In the genomic region with DNA sequence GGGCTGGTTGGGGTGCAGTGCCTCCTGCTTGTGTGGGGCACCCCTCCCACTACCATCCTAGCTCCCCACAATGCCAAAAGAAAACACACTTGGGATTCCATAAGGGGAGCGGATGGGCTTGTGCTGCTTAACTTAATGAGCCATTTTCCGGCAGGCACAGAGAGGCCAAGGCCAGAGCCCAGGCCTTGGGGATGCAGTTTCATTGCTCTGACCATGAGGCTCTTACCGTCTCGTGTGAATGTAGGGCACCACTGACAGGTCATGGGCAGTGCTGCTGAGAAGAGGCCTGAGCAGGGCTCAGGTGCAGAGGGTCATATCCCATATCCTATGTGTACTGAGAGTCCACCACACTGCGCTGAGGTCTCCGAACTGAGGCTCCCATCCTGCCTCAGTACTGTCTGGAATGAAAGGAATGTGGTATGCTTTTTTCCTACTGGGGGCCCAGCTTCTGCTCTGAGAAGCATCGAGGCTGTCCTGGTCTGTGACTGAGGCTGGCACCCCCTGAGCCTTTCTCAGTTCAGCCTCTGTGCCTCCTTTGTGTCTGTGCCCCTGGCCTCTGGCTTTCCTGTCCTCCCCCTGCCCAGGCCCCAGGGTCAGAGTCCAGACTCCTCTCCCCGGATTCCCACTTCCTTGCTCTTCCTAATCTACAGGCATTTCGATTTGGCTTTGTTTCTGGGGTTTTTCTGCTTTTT, we compare ENCODE assay signal across 1 cellular context.
TF ChIP-seq lines count a peak whose summit lies in the region.

No MANE protein-coding gene starts in this region.

TF ChIP-seq in HepG2, 621 proteins besides CTCF, POLR2A, EP300 and RAD21 (continued from another document and continues in another):
- TF ChIP-seq MTA1 (CRISPR knock-in tag; IDR thresholded peaks at IDR 0.05; ENCODE audit: borderline replicate concordance) = peak; percentile 81; the same call in 1 of the 2 replicates
- TF ChIP-seq NR3C1 (CRISPR knock-in tag; IDR thresholded peaks at IDR 0.05) = no peak
- TF ChIP-seq, protein P1, sequence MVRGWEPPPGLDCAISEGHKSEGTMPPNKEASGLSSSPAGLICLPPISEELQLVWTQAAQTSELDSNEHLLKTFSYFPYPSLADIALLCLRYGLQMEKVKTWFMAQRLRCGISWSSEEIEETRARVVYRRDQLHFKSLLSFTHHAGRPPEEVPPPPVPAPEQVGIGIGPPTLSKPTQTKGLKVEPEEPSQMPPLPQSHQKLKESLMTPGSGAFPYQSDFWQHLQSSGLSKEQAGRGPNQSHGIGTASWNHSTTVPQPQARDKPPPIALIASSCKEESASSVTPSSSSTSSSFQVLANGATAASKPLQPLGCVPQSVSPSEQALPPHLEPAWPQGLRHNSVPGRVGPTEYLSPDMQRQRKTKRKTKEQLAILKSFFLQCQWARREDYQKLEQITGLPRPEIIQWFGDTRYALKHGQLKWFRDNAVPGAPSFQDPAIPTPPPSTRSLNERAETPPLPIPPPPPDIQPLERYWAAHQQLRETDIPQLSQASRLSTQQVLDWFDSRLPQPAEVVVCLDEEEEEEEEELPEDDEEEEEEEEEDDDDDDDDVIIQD (CRISPR knock-in tag; IDR thresholded peaks at IDR 0.05; ENCODE audit: low read depth) = no peak; the same call in 1 of the 2 replicates
- TF ChIP-seq FOXA1 (IDR thresholded peaks at IDR 0.05) = no peak
- TF ChIP-seq FOXA1 (CRISPR knock-in tag; IDR thresholded peaks at IDR 0.05) = peak; percentile 73
- TF ChIP-seq, protein P2, sequence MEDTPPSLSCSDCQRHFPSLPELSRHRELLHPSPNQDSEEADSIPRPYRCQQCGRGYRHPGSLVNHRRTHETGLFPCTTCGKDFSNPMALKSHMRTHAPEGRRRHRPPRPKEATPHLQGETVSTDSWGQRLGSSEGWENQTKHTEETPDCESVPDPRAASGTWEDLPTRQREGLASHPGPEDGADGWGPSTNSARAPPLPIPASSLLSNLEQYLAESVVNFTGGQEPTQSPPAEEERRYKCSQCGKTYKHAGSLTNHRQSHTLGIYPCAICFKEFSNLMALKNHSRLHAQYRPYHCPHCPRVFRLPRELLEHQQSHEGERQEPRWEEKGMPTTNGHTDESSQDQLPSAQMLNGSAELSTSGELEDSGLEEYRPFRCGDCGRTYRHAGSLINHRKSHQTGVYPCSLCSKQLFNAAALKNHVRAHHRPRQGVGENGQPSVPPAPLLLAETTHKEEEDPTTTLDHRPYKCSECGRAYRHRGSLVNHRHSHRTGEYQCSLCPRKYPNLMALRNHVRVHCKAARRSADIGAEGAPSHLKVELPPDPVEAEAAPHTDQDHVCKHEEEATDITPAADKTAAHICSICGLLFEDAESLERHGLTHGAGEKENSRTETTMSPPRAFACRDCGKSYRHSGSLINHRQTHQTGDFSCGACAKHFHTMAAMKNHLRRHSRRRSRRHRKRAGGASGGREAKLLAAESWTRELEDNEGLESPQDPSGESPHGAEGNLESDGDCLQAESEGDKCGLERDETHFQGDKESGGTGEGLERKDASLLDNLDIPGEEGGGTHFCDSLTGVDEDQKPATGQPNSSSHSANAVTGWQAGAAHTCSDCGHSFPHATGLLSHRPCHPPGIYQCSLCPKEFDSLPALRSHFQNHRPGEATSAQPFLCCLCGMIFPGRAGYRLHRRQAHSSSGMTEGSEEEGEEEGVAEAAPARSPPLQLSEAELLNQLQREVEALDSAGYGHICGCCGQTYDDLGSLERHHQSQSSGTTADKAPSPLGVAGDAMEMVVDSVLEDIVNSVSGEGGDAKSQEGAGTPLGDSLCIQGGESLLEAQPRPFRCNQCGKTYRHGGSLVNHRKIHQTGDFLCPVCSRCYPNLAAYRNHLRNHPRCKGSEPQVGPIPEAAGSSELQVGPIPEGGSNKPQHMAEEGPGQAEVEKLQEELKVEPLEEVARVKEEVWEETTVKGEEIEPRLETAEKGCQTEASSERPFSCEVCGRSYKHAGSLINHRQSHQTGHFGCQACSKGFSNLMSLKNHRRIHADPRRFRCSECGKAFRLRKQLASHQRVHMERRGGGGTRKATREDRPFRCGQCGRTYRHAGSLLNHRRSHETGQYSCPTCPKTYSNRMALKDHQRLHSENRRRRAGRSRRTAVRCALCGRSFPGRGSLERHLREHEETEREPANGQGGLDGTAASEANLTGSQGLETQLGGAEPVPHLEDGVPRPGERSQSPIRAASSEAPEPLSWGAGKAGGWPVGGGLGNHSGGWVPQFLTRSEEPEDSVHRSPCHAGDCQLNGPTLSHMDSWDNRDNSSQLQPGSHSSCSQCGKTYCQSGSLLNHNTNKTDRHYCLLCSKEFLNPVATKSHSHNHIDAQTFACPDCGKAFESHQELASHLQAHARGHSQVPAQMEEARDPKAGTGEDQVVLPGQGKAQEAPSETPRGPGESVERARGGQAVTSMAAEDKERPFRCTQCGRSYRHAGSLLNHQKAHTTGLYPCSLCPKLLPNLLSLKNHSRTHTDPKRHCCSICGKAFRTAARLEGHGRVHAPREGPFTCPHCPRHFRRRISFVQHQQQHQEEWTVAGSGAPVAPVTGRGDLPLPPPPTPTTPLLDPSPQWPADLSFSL (CRISPR knock-in tag; IDR thresholded peaks at IDR 0.05) = no peak
- no peak for TF ChIP-seq CCAR2 (optimal IDR thresholded peaks at IDR 0.05; ENCODE audit: low read depth, low read length)
- no peak for TF ChIP-seq ISL2 (CRISPR knock-in tag; IDR thresholded peaks at IDR 0.05)
- TF ChIP-seq, protein P3, sequence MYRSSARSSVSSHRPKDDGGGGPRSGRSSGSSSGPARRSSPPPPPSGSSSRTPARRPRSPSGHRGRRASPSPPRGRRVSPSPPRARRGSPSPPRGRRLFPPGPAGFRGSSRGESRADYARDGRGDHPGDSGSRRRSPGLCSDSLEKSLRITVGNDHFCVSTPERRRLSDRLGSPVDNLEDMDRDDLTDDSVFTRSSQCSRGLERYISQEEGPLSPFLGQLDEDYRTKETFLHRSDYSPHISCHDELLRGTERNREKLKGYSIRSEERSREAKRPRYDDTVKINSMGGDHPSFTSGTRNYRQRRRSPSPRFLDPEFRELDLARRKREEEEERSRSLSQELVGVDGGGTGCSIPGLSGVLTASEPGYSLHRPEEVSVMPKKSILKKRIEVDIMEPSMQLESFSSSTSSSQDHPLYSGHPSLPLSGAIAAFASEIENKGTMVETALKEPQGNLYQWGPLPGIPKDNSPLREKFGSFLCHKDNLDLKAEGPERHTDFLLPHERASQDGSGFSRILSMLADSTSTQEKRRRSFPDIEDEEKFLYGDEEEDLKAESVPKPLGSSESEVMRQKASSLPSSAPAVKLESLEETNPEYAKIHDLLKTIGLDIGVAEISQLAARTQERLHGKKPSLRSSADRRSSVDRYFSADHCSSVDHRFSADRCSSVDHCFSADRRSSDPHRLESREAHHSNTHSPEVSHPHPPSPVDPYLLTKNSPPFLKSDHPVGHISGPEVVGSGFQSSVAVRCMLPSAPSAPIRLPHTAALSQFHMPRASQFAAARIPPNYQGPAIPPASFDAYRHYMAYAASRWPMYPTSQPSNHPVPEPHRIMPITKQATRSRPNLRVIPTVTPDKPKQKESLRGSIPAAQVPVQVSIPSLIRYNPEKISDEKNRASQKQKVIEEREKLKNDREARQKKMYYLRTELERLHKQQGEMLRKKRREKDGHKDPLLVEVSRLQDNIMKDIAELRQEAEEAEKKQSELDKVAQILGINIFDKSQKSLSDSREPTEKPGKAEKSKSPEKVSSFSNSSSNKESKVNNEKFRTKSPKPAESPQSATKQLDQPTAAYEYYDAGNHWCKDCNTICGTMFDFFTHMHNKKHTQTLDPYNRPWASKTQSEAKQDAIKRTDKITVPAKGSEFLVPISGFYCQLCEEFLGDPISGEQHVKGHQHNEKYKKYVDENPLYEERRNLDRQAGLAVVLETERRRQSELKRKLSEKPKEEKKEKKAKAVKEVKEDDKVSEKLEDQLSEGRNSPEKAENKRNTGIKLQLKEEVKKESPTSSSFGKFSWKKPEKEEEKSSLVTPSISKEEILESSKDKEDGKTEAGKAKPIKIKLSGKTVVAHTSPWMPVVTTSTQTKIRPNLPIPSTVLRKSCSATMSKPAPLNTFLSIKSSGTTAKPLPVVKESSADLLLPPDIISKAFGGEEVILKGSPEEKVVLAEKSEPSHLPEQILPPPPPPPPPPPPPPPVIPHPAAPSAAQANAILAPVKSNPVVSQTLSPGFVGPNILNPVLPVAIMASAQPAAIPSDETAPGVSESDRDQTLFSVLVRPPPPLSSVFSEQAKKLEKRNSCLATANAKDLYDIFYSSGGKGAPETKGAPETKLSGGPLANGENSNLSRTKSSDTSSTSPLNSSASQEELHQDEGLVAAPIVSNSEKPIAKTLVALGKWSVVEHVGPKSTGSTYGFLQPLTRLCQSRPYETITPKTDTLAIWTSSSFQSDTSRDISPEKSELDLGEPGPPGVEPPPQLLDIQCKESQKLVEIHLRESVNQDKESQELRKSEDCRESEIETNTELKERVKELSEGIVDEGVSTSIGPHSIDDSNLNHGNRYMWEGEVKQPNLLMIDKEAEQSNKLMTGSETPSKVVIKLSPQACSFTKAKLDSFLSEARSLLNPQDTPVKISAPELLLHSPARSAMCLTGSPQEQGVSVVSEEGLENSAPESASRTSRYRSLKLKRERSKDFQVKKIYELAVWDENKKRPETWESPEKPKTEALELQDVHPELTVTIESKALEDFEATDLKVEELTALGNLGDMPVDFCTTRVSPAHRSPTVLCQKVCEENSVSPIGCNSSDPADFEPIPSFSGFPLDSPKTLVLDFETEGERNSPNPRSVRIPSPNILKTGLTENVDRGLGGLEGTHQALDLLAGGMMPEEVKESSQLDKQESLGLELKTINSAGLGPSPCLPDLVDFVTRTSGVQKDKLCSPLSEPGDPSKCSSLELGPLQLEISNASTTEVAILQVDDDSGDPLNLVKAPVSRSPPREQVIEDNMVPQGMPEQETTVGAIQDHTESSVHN (CRISPR knock-in tag; IDR thresholded peaks at IDR 0.05) = no peak
- TF ChIP-seq MAFK (conservative IDR thresholded peaks at IDR 0.05 in 1 of 2, IDR thresholded peaks at IDR 0.05 in 1 of 2; ENCODE audit: low read length in 2 of 2) = no peak
- TF ChIP-seq, protein P4, sequence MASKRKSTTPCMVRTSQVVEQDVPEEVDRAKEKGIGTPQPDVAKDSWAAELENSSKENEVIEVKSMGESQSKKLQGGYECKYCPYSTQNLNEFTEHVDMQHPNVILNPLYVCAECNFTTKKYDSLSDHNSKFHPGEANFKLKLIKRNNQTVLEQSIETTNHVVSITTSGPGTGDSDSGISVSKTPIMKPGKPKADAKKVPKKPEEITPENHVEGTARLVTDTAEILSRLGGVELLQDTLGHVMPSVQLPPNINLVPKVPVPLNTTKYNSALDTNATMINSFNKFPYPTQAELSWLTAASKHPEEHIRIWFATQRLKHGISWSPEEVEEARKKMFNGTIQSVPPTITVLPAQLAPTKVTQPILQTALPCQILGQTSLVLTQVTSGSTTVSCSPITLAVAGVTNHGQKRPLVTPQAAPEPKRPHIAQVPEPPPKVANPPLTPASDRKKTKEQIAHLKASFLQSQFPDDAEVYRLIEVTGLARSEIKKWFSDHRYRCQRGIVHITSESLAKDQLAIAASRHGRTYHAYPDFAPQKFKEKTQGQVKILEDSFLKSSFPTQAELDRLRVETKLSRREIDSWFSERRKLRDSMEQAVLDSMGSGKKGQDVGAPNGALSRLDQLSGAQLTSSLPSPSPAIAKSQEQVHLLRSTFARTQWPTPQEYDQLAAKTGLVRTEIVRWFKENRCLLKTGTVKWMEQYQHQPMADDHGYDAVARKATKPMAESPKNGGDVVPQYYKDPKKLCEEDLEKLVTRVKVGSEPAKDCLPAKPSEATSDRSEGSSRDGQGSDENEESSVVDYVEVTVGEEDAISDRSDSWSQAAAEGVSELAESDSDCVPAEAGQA (IDR thresholded peaks at IDR 0.05; ENCODE audit: low read depth) = no peak
- TF ChIP-seq, protein P4 (CRISPR knock-in tag; IDR thresholded peaks at IDR 0.05; ENCODE audit: borderline replicate concordance) = no peak
- peak; percentile 70 for TF ChIP-seq HOXA3 (CRISPR knock-in tag; IDR thresholded peaks at IDR 0.05)
- no peak for TF ChIP-seq MZF1 (CRISPR knock-in tag; IDR thresholded peaks at IDR 0.05; ENCODE audit: borderline replicate concordance)
- TF ChIP-seq, protein P5, sequence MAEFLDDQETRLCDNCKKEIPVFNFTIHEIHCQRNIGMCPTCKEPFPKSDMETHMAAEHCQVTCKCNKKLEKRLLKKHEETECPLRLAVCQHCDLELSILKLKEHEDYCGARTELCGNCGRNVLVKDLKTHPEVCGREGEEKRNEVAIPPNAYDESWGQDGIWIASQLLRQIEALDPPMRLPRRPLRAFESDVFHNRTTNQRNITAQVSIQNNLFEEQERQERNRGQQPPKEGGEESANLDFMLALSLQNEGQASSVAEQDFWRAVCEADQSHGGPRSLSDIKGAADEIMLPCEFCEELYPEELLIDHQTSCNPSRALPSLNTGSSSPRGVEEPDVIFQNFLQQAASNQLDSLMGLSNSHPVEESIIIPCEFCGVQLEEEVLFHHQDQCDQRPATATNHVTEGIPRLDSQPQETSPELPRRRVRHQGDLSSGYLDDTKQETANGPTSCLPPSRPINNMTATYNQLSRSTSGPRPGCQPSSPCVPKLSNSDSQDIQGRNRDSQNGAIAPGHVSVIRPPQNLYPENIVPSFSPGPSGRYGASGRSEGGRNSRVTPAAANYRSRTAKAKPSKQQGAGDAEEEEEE (CRISPR knock-in tag; IDR thresholded peaks at IDR 0.05; ENCODE audit: borderline replicate concordance) = peak; percentile 56; the same call in 1 of the 2 replicates
